Comparison of ENCODE assay signal across 11 cellular contexts in genomic region chr11:6656581-6656915, GRCh38. TPM values are rescaled to one million over a fixed set of nuclear protein-coding genes. Genes with fewer than 3 reads are reported as not detected.
DNase-seq lines count a peak whose midpoint lies in the region; ATAC-seq and TF ChIP-seq lines count a peak whose summit lies in the region.
"Had no signal": no experiment of that assay in that cellular context is flagged by ENCODE, and none has a peak within 500 bp of the region (broad histone marks: within the 10 kb centered on the region; RNA-seq: fewer than 3 reads in every experiment).

No MANE protein-coding gene starts in this region.

- H3K4me1 ChIP-seq in left ventricle myocardium inferior, result peaks cover 50% of the 10 kb centered on the region
- H3K4me1 ChIP-seq in vagina, result peaks cover 17% of the 10 kb centered on the region
- H3K4me1 ChIP-seq: pancreas had no signal

- no peak for TF ChIP-seq CTCF in left ventricle myocardium inferior (IDR thresholded peaks at IDR 0.05; ENCODE audit: borderline replicate concordance)
- no peak for TF ChIP-seq CTCF in brain (conservative IDR thresholded peaks at IDR 0.05)
- no peak for TF ChIP-seq CTCF in vagina (IDR thresholded peaks at IDR 0.05)

- H3K4me3 ChIP-seq in left ventricle myocardium inferior (peak overlapping the region; percentile 68), vagina (peak overlapping the region; percentile 57 to 72)

- H3K36me3 Mint-ChIP-seq in brain (no peaks in the 10 kb centered on the region), naive B cell (peaks cover 0 to 8% of the 10 kb centered on the region in 2 donors)

- H3K4me1 Mint-ChIP-seq in brain (peaks cover 16% of the 10 kb centered on the region), naive B cell (peaks cover 11% of the 10 kb centered on the region in 3 donors)

- H3K36me3 ChIP-seq in left ventricle myocardium inferior (no peaks in the 10 kb centered on the region), vagina (no peaks in the 10 kb centered on the region)
- H3K36me3 ChIP-seq: pancreas had no signal

- ATAC-seq in Right ventricle myocardium inferior (no peak), naive B cell (ENCODE audit: low read depth in 2 of 2) (no peak), HG03025 (IDR thresholded peaks at IDR 0.05; ENCODE audit: low FRiP score, unreplicated experiment) (no peak)

- H3K9me3 Mint-ChIP-seq in brain (no peaks in the 10 kb centered on the region), naive B cell (no peaks in the 10 kb centered on the region)

- H3K27me3 Mint-ChIP-seq in brain (peaks cover 5% of the 10 kb centered on the region), naive B cell (peaks cover 0 to 12% (median 6%) of the 10 kb centered on the region in 3 donors)

- TF ChIP-seq POLR2A in vagina (IDR thresholded peaks at IDR 0.05), result no peak

- H3K27ac ChIP-seq in left ventricle myocardium inferior (replicated peaks) (peak overlapping the region; percentile 87), vagina (peak overlapping the region; percentile 92)
- H3K27ac ChIP-seq: KMS-11, pancreas had no signal

- intact Hi-C loops in left ventricle myocardium inferior (cut with micrococcal nuclease) (no loop called here), Right ventricle myocardium inferior (cut with DNase I) (no loop called here), vagina (cut with DNase I) (loop anchor here (10.0 kb wide), 1 partner anchor 52 kb away; the partner anchor contains the start of genes ILK and RRP8)

- no peaks in the 10 kb centered on the region for H3K9me3 ChIP-seq in left ventricle myocardium inferior (replicated peaks)
- H3K9me3 ChIP-seq in vagina, result no peaks in the 10 kb centered on the region
- H3K9me3 ChIP-seq: pancreas had no signal

- DNase-seq in left ventricle myocardium inferior, result no peak
- DNase-seq in Right ventricle myocardium inferior (ENCODE audit: missing footprints), result no peak
- no peak for DNase-seq in naive B cell
- no peak for DNase-seq in vagina (ENCODE audit: extremely low spot score in 2 of 2)
- DNase-seq in NCI-H345 (lab: John Stamatoyannopoulos, UW), result no peak
- DNase-seq in NCI-H82 treated with DMSO at 0.1 percent for 48 hours (lab: John Stamatoyannopoulos, UW; ENCODE audit: unreplicated experiment), result no peak
- DNase-seq: NCI-H446, pancreas had no signal

- peak overlapping the region; percentile 67 to 98 (median 97) for H3K27ac Mint-ChIP-seq in brain
- peak overlapping the region in 3 of 6 donors; percentile 1 to 78 (median 64) for H3K27ac Mint-ChIP-seq in naive B cell

- H3K4me3 Mint-ChIP-seq in brain, result peak overlapping the region; percentile 88 to 93 (median 91)
- peak overlapping the region in 7 of 8 donors; percentile 59 to 87 (median 82) for H3K4me3 Mint-ChIP-seq in naive B cell

- no peaks in the 10 kb centered on the region for H3K27me3 ChIP-seq in left ventricle myocardium inferior (ENCODE audit: low read depth)
- no peaks in the 10 kb centered on the region for H3K27me3 ChIP-seq in vagina
- H3K27me3 ChIP-seq: pancreas had no signal

RNA-seq across cellular contexts. Expression of gene DCHS1, which starts 0.9 kb away (rescaled TPM):
- total RNA-seq in left ventricle myocardium inferior (9.5 TPM), Right ventricle myocardium inferior (10.7 TPM), vagina (28.7 TPM)
- polyA plus RNA-seq in brain (ENCODE audit: insufficient read depth, low read depth, low replicate concordance) (23.4 TPM), naive B cell (ENCODE audit: low read depth in 6 of 6) (under 1 TPM in 5 of 6 donors, not detected in 1; 0.07 to 0.85 (median 0.19) TPM)

RNA-seq across cellular contexts. Expression of gene MRPL17, which starts 26.6 kb away (rescaled TPM):
- total RNA-seq in left ventricle myocardium inferior (40.2 TPM), Right ventricle myocardium inferior (44.8 TPM), vagina (55.2 TPM)
- polyA plus RNA-seq in brain (ENCODE audit: insufficient read depth, low read depth, low replicate concordance) (37.5 TPM), naive B cell (ENCODE audit: low read depth in 6 of 6) (10 to 100 TPM in 5 of 6 donors, 1 to 10 TPM in 1; 9.7 to 16.0 (median 11.7) TPM)

RNA-seq across cellular contexts. Expression of gene TPP1, which starts 37.3 kb away (rescaled TPM):
- total RNA-seq in left ventricle myocardium inferior (84.2 TPM), Right ventricle myocardium inferior (81.5 TPM), vagina (77.3 TPM)
- polyA plus RNA-seq in brain (ENCODE audit: insufficient read depth, low read depth, low replicate concordance) (123 TPM), naive B cell (ENCODE audit: low read depth in 6 of 6) (100 to 1,000 TPM; 146 to 198 (median 176) TPM)

RNA-seq across cellular contexts. Expression of gene TAF10, which starts 44.5 kb away (rescaled TPM):
- total RNA-seq in left ventricle myocardium inferior (106 TPM), Right ventricle myocardium inferior (90.9 TPM), vagina (48.1 TPM)
- polyA plus RNA-seq in brain (ENCODE audit: insufficient read depth, low read depth, low replicate concordance) (147 TPM), naive B cell (ENCODE audit: low read depth in 6 of 6) (100 to 1,000 TPM; 203 to 344 (median 273) TPM)

RNA-seq across cellular contexts. Expression of gene ILK, which starts 53.0 kb away (rescaled TPM):
- total RNA-seq in left ventricle myocardium inferior, result 192 TPM
- 233 TPM for total RNA-seq in Right ventricle myocardium inferior
- polyA plus RNA-seq in brain (ENCODE audit: insufficient read depth, low read depth, low replicate concordance), result 91.0 TPM
- polyA plus RNA-seq in naive B cell (ENCODE audit: low read depth in 6 of 6), result 10 to 100 TPM; 49.8 to 87.8 (median 73.8) TPM
- 149 TPM for total RNA-seq in vagina
